ENCODE assay signal across 4 cellular contexts in the genomic region with DNA sequence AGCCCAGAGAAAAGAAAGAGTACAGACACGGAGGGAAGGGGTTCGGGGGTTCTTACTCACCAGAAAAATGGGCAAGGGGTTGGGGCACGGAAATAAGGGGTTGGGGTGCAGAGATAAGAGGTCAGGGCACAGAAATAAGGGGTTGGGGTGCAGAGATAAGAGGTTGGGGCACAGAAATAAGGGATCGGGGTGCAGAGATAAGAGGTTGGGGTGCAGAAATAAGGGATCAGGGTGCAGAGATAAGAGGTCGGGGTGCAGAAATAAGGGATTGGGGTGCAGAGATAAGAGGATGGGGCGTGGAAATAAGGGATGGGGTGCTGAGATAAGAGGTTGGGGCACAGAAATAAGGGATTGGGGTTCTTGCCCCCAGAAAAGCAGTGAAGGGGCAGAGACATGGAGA. TPM values are rescaled to one million over a fixed set of nuclear protein-coding genes. Genes with fewer than 3 reads are reported as not detected.
"Had no signal": no experiment of that assay in that cellular context is flagged by ENCODE, and none has a peak within 500 bp of the region (broad histone marks: within the 10 kb centered on the region; RNA-seq: fewer than 3 reads in every experiment).

No MANE protein-coding gene starts in this region.

RNA-seq across cellular contexts. Expression of a gene that starts 10.2 kb away (rescaled TPM):
- total RNA-seq: LHCN-M2, M059J, MCF 10A, NCI-H460 had no signal

RNA-seq across cellular contexts. Expression of a gene that starts 26.7 kb away (rescaled TPM):
- total RNA-seq: LHCN-M2, M059J, MCF 10A, NCI-H460 had no signal

RNA-seq across cellular contexts. Expression of a gene that starts 35.7 kb away (rescaled TPM):
- total RNA-seq: LHCN-M2, M059J, MCF 10A, NCI-H460 had no signal
